10 cellular contexts compared by ENCODE assay signal in the genomic region with DNA sequence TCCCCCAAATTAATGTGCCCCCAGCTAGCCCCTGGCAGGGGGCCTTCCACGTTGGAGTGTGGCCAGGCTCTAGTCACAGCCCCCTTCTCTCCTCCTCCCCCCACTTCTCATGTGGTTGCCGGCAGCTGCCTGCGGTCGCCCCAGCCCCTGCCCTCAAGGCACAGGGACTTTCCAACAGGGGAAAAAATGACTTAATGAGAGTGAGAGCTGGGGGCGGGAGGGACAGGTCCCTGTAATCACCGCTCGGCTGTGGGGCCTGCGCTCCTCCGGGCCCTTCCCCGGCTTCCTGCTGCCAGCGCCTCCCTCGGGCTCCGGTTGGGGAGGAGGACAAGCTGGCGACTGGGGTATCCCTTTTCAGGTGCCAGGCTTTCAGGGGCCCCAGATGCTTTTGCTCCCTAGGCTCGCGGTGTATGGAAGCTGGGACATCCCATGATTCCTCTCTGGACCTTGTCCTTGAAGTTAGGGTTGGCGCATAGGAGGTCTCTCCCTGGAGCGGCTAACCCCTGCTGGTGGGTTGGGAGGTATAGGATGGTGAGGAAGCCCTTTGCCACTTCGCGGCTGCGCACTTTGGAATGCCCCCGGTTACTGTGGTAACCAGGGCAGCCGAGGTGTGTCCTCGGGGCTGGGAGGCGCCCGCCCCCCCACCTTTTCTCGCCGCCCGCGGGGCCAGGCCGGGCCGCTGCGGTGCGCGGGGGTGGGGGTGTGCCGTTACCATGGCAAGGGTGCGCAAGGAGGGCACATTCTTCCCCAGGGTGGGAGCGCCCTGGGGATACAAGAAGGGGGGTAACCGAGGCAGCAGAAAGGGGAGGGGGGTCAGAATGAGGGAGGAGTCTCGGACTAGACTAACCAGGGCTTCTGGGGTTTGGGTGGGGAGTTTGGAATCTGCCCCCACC. TPM values are rescaled to one million over a fixed set of nuclear protein-coding genes. Genes with fewer than 3 reads are reported as not detected.
DNase-seq lines count a peak whose midpoint lies in the region; ATAC-seq, FAIRE-seq and TF ChIP-seq lines count a peak whose summit lies in the region.
"Had no signal": no experiment of that assay in that cellular context is flagged by ENCODE, and none has a peak within 500 bp of the region (broad histone marks: within the 10 kb centered on the region; RNA-seq: fewer than 3 reads in every experiment).

No MANE protein-coding gene starts in this region.

- TF ChIP-seq POLR2A in Peyer's patch (IDR thresholded peaks at IDR 0.05) (no peak), HepG2 (IDR thresholded peaks at IDR 0.05; ENCODE audit: insufficient read depth in 1 of 2, low read depth in 2 of 2, low read length in 2 of 2) (no peak)

- peak; percentile 83 for DNase-seq in COLO668 (lab: John Stamatoyannopoulos, UW; ENCODE audit: unreplicated experiment)
- peak; percentile 85 for DNase-seq in GM19240 (ENCODE audit: insufficient read length, low spot score)
- peak in 2 of 3 donors; percentile 77 to 85 for DNase-seq in Peyer's patch
- DNase-seq in activated gamma-delta T cell (lab: John Stamatoyannopoulos, UW), result peak; percentile 83
- DNase-seq in HepG2 (ENCODE audit: low spot score), result no peak
- peak; percentile 61 to 79 for DNase-seq in stimulated activated CD8-positive, alpha-beta memory T cell treated with anti-CD3 and anti-CD28 coated beads, Interleukin-4, amount 100 ng/mL, for 4 hours (ENCODE audit: low read depth in 2 of 2, low spot score in 1 of 2)
- no peak for DNase-seq in pons (ENCODE audit: low spot score)

- BruUV-seq in HepG2 (replicated peaks; lab: Mats Ljungman, UMichigan), result no TSS peak

- intact Hi-C loops in HepG2 (cut with micrococcal nuclease; ENCODE audit: unreplicated experiment), result no loop called here

- POLR2A ChIA-PET in HepG2 (lab: Yijun Ruan, JAX), result no interaction called here

- no peak for TF ChIP-seq CTCF in Peyer's patch (IDR thresholded peaks at IDR 0.05)
- no peak for TF ChIP-seq CTCF in HepG2 (CRISPR knock-in tag; IDR thresholded peaks at IDR 0.05)

- H3K4me1 ChIP-seq in Peyer's patch (peaks cover 5 to 45% (median 34%) of the 10 kb centered on the region in 4 donors), HepG2 (ENCODE audit: insufficient read depth, low read length) (peaks cover 60% of the 10 kb centered on the region)

- H3K79me2 ChIP-seq in HepG2 (ENCODE audit: insufficient read depth, low read length), result no peaks in the 10 kb centered on the region

- TF ChIP-seq EP300 in HepG2 (IDR thresholded peaks at IDR 0.05; ENCODE audit: low read depth in 2 of 2, low read length in 2 of 2), result no peak
- no peak for TF ChIP-seq EP300 in HepG2 (CRISPR knock-in tag; IDR thresholded peaks at IDR 0.05; ENCODE audit: borderline replicate concordance)

- 3% methylated on average over 34 of the region's 40 CpGs for WGBS in HepG2 (ENCODE audit: low lambda C conversion rate)

- no peak for TF ChIP-seq RAD21 in HepG2 (CRISPR knock-in tag; IDR thresholded peaks at IDR 0.05)

- no peaks in the 10 kb centered on the region for H3K36me3 ChIP-seq in Peyer's patch
- H3K36me3 ChIP-seq in HepG2 (replicated peaks in 1 of 2; ENCODE audit: control insufficient read depth in 1 of 2, insufficient read depth in 2 of 2, low read length in 2 of 2), result no peaks in the 10 kb centered on the region

- CTCF ChIA-PET in HepG2 (lab: Yijun Ruan, JAX; ENCODE audit: low intra/inter-chr PET ratio, low total read pairs), result interaction anchor here (4.2 to 4.7 kb wide), 2 partner anchors 21 to 44 kb away, joined by 32 to 58 read pairs; no protein-coding TSS in a partner anchor

- H3K27ac ChIP-seq in Peyer's patch (peak overlapping the region in 1 of 4 donors; percentile 75), HepG2 (ENCODE audit: extremely low read length, insufficient read depth, low read length) (no peak overlapping the region)

- H4K20me1 ChIP-seq in HepG2 (ENCODE audit: insufficient read depth, low read length), result no peaks in the 10 kb centered on the region; the same call in 1 of the 2 replicates

- no peak for FAIRE-seq in HepG2 (lab: Jason Lieb, UNC)

- in situ Hi-C loops in HepG2 (cut with HindIII; ENCODE audit: extremely low pct_ligation_motif_present, low pct_unique_long_range_greater_than_20kb), result no loop called here

- no peak overlapping the region for H3K9ac ChIP-seq in HepG2 (ENCODE audit: insufficient read depth, low read depth, low read length)

- H3K9me3 ChIP-seq in Peyer's patch (no peaks in the 10 kb centered on the region), HepG2 (ENCODE audit: low read length) (no peaks in the 10 kb centered on the region)

- ATAC-seq in HG03378 (IDR thresholded peaks at IDR 0.05; ENCODE audit: unreplicated experiment) (peak; percentile 57), HepG2 (peak; percentile 5)

- no peak overlapping the region for H2AFZ ChIP-seq in HepG2 (ENCODE audit: low read length)

- H3K4me2 ChIP-seq in HepG2 (ENCODE audit: low read depth, low read length), result peak overlapping the region; percentile 37

- H3K27me3 ChIP-seq in Peyer's patch (peaks cover 0 to 50% of the 10 kb centered on the region in 2 donors), HepG2 (ENCODE audit: control insufficient read depth in 1 of 2, insufficient read depth in 2 of 2, low read length in 2 of 2) (peaks cover 29 to 81% of the 10 kb centered on the region in 2 experiments; a peak in 4 of 5 replicates)

- H3K4me3 ChIP-seq in Peyer's patch (peak overlapping the region; percentile 18 to 48 (median 25)), HepG2 (replicated peaks in 1 of 3; ENCODE audit: insufficient read depth in 1 of 3, low read depth in 2 of 3, low read length in 3 of 3) (peak overlapping the region in 1 of 3 experiments; percentile 32; a peak in 1 of 6 replicates)

TF ChIP-seq in HepG2, 621 proteins besides CTCF, POLR2A, EP300 and RAD21 (continues in another document):
- TF ChIP-seq SP5 (CRISPR knock-in tag; IDR thresholded peaks at IDR 0.05; ENCODE audit: borderline replicate concordance, low read depth), result no peak
- TF ChIP-seq ZNF337 (CRISPR knock-in tag; IDR thresholded peaks at IDR 0.05; ENCODE audit: borderline replicate concordance, low read depth), result no peak
- TF ChIP-seq TSC22D2 (CRISPR knock-in tag; IDR thresholded peaks at IDR 0.05; ENCODE audit: borderline replicate concordance), result no peak
- TF ChIP-seq, protein P1, sequence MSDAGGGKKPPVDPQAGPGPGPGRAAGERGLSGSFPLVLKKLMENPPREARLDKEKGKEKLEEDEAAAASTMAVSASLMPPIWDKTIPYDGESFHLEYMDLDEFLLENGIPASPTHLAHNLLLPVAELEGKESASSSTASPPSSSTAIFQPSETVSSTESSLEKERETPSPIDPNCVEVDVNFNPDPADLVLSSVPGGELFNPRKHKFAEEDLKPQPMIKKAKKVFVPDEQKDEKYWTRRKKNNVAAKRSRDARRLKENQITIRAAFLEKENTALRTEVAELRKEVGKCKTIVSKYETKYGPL (CRISPR knock-in tag; IDR thresholded peaks at IDR 0.05), result no peak
- no peak for TF ChIP-seq JARID2 (CRISPR knock-in tag; IDR thresholded peaks at IDR 0.05; ENCODE audit: insufficient replicate concordance)

RNA-seq across cellular contexts. Expression of a gene that starts 16.1 kb away (rescaled TPM):
- total RNA-seq in Peyer's patch, result 1 to 10 TPM in 1 of 4 donors, under 1 TPM in 1, not detected in 2; 0.27 to 2.5 TPM
- total RNA-seq in HepG2 (2016; rRNA removed; fragmentation: Illumina TruSeq; extraction: Trizol), result not detected in 2 replicates
- 0.20 TPM in 1 of 2 replicates, not detected in the other for total RNA-seq in HepG2 (2016; cell fraction: cytosol; rRNA removed; fragmentation: Illumina TruSeq; extraction: Trizol; ENCODE audit: low read depth)
- not detected in 2 replicates for total RNA-seq in HepG2 (2016; cell fraction: insoluble cytoplasmic fraction; rRNA removed; fragmentation: Illumina TruSeq; extraction: Trizol)
- total RNA-seq in HepG2 (2016; cell fraction: membrane; rRNA removed; fragmentation: Illumina TruSeq; extraction: Trizol), result not detected in 2 replicates
- not detected in 2 replicates for total RNA-seq in HepG2 (2016; cell fraction: nucleus; rRNA removed; fragmentation: Illumina TruSeq; extraction: Trizol)
- 0.03 TPM in 1 of 2 replicates, not detected in the other for polyA plus RNA-seq in HepG2 (2011; rRNA removed)
- 0.03 TPM in 2 replicates for polyA plus RNA-seq in HepG2 (2011; cell fraction: cytosol; rRNA removed)
- 0.12 TPM in 1 of 2 replicates, not detected in the other for polyA plus RNA-seq in HepG2 (2011; cell fraction: nucleus; rRNA removed)
- not detected in 2 replicates for polyA plus RNA-seq in HepG2 (2012)
- 0.07 TPM in 1 of 2 replicates, not detected in the other for polyA plus RNA-seq in HepG2 (2016; cell fraction: cytosol; fragmentation: Illumina TruSeq; extraction: Trizol; ENCODE audit: low read depth)
- polyA plus RNA-seq in HepG2 (2016; cell fraction: insoluble cytoplasmic fraction; fragmentation: Illumina TruSeq; extraction: Trizol; ENCODE audit: low read depth), result not detected in 2 replicates
- not detected in 2 replicates for polyA plus RNA-seq in HepG2 (2016; cell fraction: membrane; fragmentation: Illumina TruSeq; extraction: Trizol; ENCODE audit: low read depth)
- not detected in 2 replicates for polyA plus RNA-seq in HepG2 (2016; cell fraction: nucleus; fragmentation: Illumina TruSeq; extraction: Trizol; ENCODE audit: insufficient read depth, low read depth)
- polyA minus RNA-seq in HepG2 (2011; rRNA and poly(A)+ RNA removed; ENCODE audit: low replicate concordance), result 0.05 TPM in 1 of 2 replicates, not detected in the other
- not detected in 2 replicates for polyA minus RNA-seq in HepG2 (2011; cell fraction: cytosol; rRNA and poly(A)+ RNA removed)
- not detected in 2 replicates for polyA minus RNA-seq in HepG2 (2011; cell fraction: nucleus; rRNA and poly(A)+ RNA removed)
- total RNA-seq: NCI-H460, temporal lobe had no signal

RNA-seq across cellular contexts. Expression of a gene that starts 37.1 kb away (rescaled TPM):
- total RNA-seq in Peyer's patch, result not detected
- total RNA-seq in HepG2 (2016; rRNA removed; fragmentation: Illumina TruSeq; extraction: Trizol), result 0.20 TPM in 1 of 2 replicates, not detected in the other
- total RNA-seq in HepG2 (2016; cell fraction: cytosol; rRNA removed; fragmentation: Illumina TruSeq; extraction: Trizol; ENCODE audit: low read depth), result not detected in 2 replicates
- total RNA-seq in HepG2 (2016; cell fraction: insoluble cytoplasmic fraction; rRNA removed; fragmentation: Illumina TruSeq; extraction: Trizol), result 0.13 TPM in 1 of 2 replicates, not detected in the other
- 0.12 TPM in 1 of 2 replicates, not detected in the other for total RNA-seq in HepG2 (2016; cell fraction: membrane; rRNA removed; fragmentation: Illumina TruSeq; extraction: Trizol)
- total RNA-seq in HepG2 (2016; cell fraction: nucleus; rRNA removed; fragmentation: Illumina TruSeq; extraction: Trizol), result not detected in 2 replicates
- 0.09 TPM in 1 of 2 replicates, not detected in the other for polyA plus RNA-seq in HepG2 (2011; rRNA removed)
- 0.04 and 0.05 TPM in 2 replicates for polyA plus RNA-seq in HepG2 (2011; cell fraction: cytosol; rRNA removed)
- polyA plus RNA-seq in HepG2 (2011; cell fraction: nucleus; rRNA removed), result 0.28 and 0.42 TPM in 2 replicates
- not detected in 2 replicates for polyA plus RNA-seq in HepG2 (2012)
- not detected in 2 replicates for polyA plus RNA-seq in HepG2 (2016; cell fraction: cytosol; fragmentation: Illumina TruSeq; extraction: Trizol; ENCODE audit: low read depth)
- not detected in 2 replicates for polyA plus RNA-seq in HepG2 (2016; cell fraction: insoluble cytoplasmic fraction; fragmentation: Illumina TruSeq; extraction: Trizol; ENCODE audit: low read depth)
- polyA plus RNA-seq in HepG2 (2016; cell fraction: membrane; fragmentation: Illumina TruSeq; extraction: Trizol; ENCODE audit: low read depth), result 0.10 TPM in 1 of 2 replicates, not detected in the other
- 0.37 and 0.91 TPM in 2 replicates for polyA plus RNA-seq in HepG2 (2016; cell fraction: nucleus; fragmentation: Illumina TruSeq; extraction: Trizol; ENCODE audit: insufficient read depth, low read depth)
- polyA minus RNA-seq in HepG2 (2011; rRNA and poly(A)+ RNA removed; ENCODE audit: low replicate concordance), result 0.09 and 0.14 TPM in 2 replicates
- polyA minus RNA-seq in HepG2 (2011; cell fraction: cytosol; rRNA and poly(A)+ RNA removed), result not detected in 2 replicates
- not detected in 2 replicates for polyA minus RNA-seq in HepG2 (2011; cell fraction: nucleus; rRNA and poly(A)+ RNA removed)
- total RNA-seq: NCI-H460, temporal lobe had no signal

Comparison
In these comparisons a context has a peak if more than half of its experiments do, and no peak if none do; other contexts are left out.
1. DNase-seq: peak in COLO668 (single experiment), GM19240 (single experiment), Peyer's patch (2 of 3), activated gamma-delta T cell (single experiment) and stimulated activated CD8-positive, alpha-beta memory T cell treated with anti-CD3 and anti-CD28 coated beads, Interleukin-4, amount 100 ng/mL, for 4 hours (2 of 2); none in HepG2 (single experiment) and pons (single experiment).